13 cellular contexts compared by ENCODE assay signal in genomic region chr4:7910721-7911015, GRCh38. TPM values are rescaled to one million over a fixed set of nuclear protein-coding genes. Genes with fewer than 3 reads are reported as not detected.
DNase-seq lines count a peak whose midpoint lies in the region; FAIRE-seq and TF ChIP-seq lines count a peak whose summit lies in the region.
"Had no signal": no experiment of that assay in that cellular context is flagged by ENCODE, and none has a peak within 500 bp of the region (broad histone marks: within the 10 kb centered on the region; RNA-seq: fewer than 3 reads in every experiment).

No MANE protein-coding gene starts in this region.

- no peak overlapping the region for H3K4me3 ChIP-seq in BLaER1
- peak overlapping the region; percentile 12 for H3K4me3 ChIP-seq in astrocyte (ENCODE audit: insufficient read depth, low read depth, low read length)
- H3K4me3 ChIP-seq in iPS-15b (ENCODE audit: low read depth, low read length) = peak overlapping the region; percentile 27
- peak overlapping the region; percentile 25 for H3K4me3 ChIP-seq in skeletal muscle cell (ENCODE audit: low read depth, low read length)
- H3K4me3 ChIP-seq: SJSA1 had no signal

- H3K4me2 ChIP-seq in BLaER1 = peak overlapping the region; percentile 42; the same call in 1 of the 2 replicates
- peak overlapping the region; percentile 63 for H3K4me2 ChIP-seq in astrocyte (ENCODE audit: low read length)

- H3K27me3 Mint-ChIP-seq in astrocyte (ENCODE audit: low read depth, unreplicated experiment) = no peaks in the 10 kb centered on the region
- H3K27me3 Mint-ChIP-seq in activated T-helper 1 cell treated with anti-CD3 and anti-CD28 coated beads, Interleukin-12 subunit alpha, Interleukin-12 subunit beta, Interleukin-2, Interleukin-4 antibody, amounts not matched to agents 30 ng/mL and 10 ng/mL and 1 ng/mL, durations not matched to agents 14 hours and 24 hours and 36 hours (ENCODE audit: insufficient read depth) = peaks cover 5% of the 10 kb centered on the region
- H3K27me3 Mint-ChIP-seq: activated CD4-positive, alpha-beta T cell treated with anti-CD3 and anti-CD28 coated beads for 36 hours had no signal

- peaks cover 65% of the 10 kb centered on the region for H3K4me1 Mint-ChIP-seq in astrocyte (ENCODE audit: low read depth, unreplicated experiment)
- H3K4me1 Mint-ChIP-seq in activated T-helper 1 cell treated with anti-CD3 and anti-CD28 coated beads, Interleukin-12 subunit alpha, Interleukin-12 subunit beta, Interleukin-2, Interleukin-4 antibody, amounts not matched to agents 30 ng/mL and 10 ng/mL and 1 ng/mL, durations not matched to agents 14 hours and 24 hours and 36 hours (ENCODE audit: low read depth) = peaks cover 36% of the 10 kb centered on the region

- H3K27ac Mint-ChIP-seq in astrocyte (ENCODE audit: unreplicated experiment) = peak overlapping the region; percentile 99
- no peak overlapping the region for H3K27ac Mint-ChIP-seq in activated T-helper 1 cell treated with anti-CD3 and anti-CD28 coated beads, Interleukin-12 subunit alpha, Interleukin-12 subunit beta, Interleukin-2, Interleukin-4 antibody, amounts not matched to agents 30 ng/mL and 10 ng/mL and 1 ng/mL, durations not matched to agents 14 hours and 24 hours and 36 hours
- H3K27ac Mint-ChIP-seq: activated CD4-positive, alpha-beta T cell treated with anti-CD3 and anti-CD28 coated beads for 36 hours had no signal

- H3K9me3 Mint-ChIP-seq in astrocyte (ENCODE audit: unreplicated experiment) = no peaks in the 10 kb centered on the region
- H3K9me3 Mint-ChIP-seq in activated T-helper 1 cell treated with anti-CD3 and anti-CD28 coated beads, Interleukin-12 subunit alpha, Interleukin-12 subunit beta, Interleukin-2, Interleukin-4 antibody, amounts not matched to agents 30 ng/mL and 10 ng/mL and 1 ng/mL, durations not matched to agents 14 hours and 24 hours and 36 hours = no peaks in the 10 kb centered on the region

- H3K27me3 ChIP-seq in BLaER1 (no peaks in the 10 kb centered on the region), astrocyte (ENCODE audit: insufficient read depth, low read length) (no peaks in the 10 kb centered on the region), iPS-15b (ENCODE audit: control insufficient read depth, insufficient read depth, low read length) (no peaks in the 10 kb centered on the region)
- H3K27me3 ChIP-seq: SJSA1 had no signal

- H3K4me3 Mint-ChIP-seq in astrocyte (ENCODE audit: unreplicated experiment) = peak overlapping the region; percentile 36
- H3K4me3 Mint-ChIP-seq in activated T-helper 1 cell treated with anti-CD3 and anti-CD28 coated beads, Interleukin-12 subunit alpha, Interleukin-12 subunit beta, Interleukin-2, Interleukin-4 antibody, amounts not matched to agents 30 ng/mL and 10 ng/mL and 1 ng/mL, durations not matched to agents 14 hours and 24 hours and 36 hours = no peak overlapping the region
- H3K4me3 Mint-ChIP-seq: activated CD4-positive, alpha-beta T cell treated with anti-CD3 and anti-CD28 coated beads for 36 hours had no signal

- no peak overlapping the region for H2AFZ ChIP-seq in astrocyte (ENCODE audit: low read depth, low read length)

- peaks cover 22% of the 10 kb centered on the region; the same call in 1 of the 2 replicates for H4K20me1 ChIP-seq in BLaER1
- peaks cover 79% of the 10 kb centered on the region for H4K20me1 ChIP-seq in astrocyte (ENCODE audit: insufficient read depth, low read length)

- peaks cover 13% of the 10 kb centered on the region for H3K36me3 Mint-ChIP-seq in astrocyte (ENCODE audit: low read depth, unreplicated experiment)
- no peaks in the 10 kb centered on the region for H3K36me3 Mint-ChIP-seq in activated T-helper 1 cell treated with anti-CD3 and anti-CD28 coated beads, Interleukin-12 subunit alpha, Interleukin-12 subunit beta, Interleukin-2, Interleukin-4 antibody, amounts not matched to agents 30 ng/mL and 10 ng/mL and 1 ng/mL, durations not matched to agents 14 hours and 24 hours and 36 hours (ENCODE audit: low read depth)

- H3K36me3 ChIP-seq in BLaER1 (no peaks in the 10 kb centered on the region), astrocyte (ENCODE audit: insufficient read depth, low read length) (peaks cover 3% of the 10 kb centered on the region), iPS-15b (ENCODE audit: control insufficient read depth, insufficient read depth, low read length) (peaks cover 3% of the 10 kb centered on the region)

- H3K79me2 ChIP-seq in astrocyte (ENCODE audit: insufficient read depth, low read length) = peaks cover 100% of the 10 kb centered on the region

- no peak for DNase-seq in astrocyte (ENCODE audit: low read depth)
- no peak for DNase-seq in skeletal muscle cell (ENCODE audit: low read depth)
- DNase-seq in activated T-helper 1 cell treated with anti-CD3 and anti-CD28 coated beads, Interleukin-12 subunit alpha, Interleukin-12 subunit beta, Interleukin-2, Interleukin-4 antibody, amounts not matched to agents 30 ng/mL and 10 ng/mL and 1 ng/mL, durations not matched to agents 14 hours and 24 hours and 36 hours (ENCODE audit: low spot score) = no peak
- no peak for DNase-seq in A172 (ENCODE audit: low spot score)
- DNase-seq in NK-92 treated with Interleukin-12 subunit alpha and Interleukin-12 subunit beta, amount 100 ng/mL, for 24 hours (lab: John Stamatoyannopoulos, UW) = no peak
- no peak for DNase-seq in stimulated activated CD4-positive, alpha-beta T cell treated with anti-CD3 and anti-CD28 coated beads, Interleukin-15, amount 100 ng/mL, for 24 hours
- DNase-seq: activated CD4-positive, alpha-beta T cell treated with anti-CD3 and anti-CD28 coated beads for 36 hours; NCI-H446 treated with DMSO at 0.1 percent for 48 hours had no signal

- H3K27ac ChIP-seq in BLaER1 (no peak overlapping the region), astrocyte (ENCODE audit: low read depth, low read length) (peak overlapping the region; percentile 94)
- H3K27ac ChIP-seq: C4-2B, SJSA1 had no signal

- TF ChIP-seq CTCF in astrocyte (IDR thresholded peaks at IDR 0.05; ENCODE audit: insufficient read depth, low read depth, low read length) = no peak

- H3K9me3 ChIP-seq in BLaER1 (peaks cover 4% of the 10 kb centered on the region; the same call in 1 of the 2 replicates), astrocyte (ENCODE audit: insufficient read depth, low read depth, low read length) (no peaks in the 10 kb centered on the region), iPS-15b (ENCODE audit: control insufficient read depth, insufficient read depth, low read length) (no peaks in the 10 kb centered on the region)
- H3K9me3 ChIP-seq: SJSA1 had no signal

- no peak for FAIRE-seq in astrocyte (lab: Jason Lieb, UNC)
- FAIRE-seq: islet of Langerhans had no signal

- H3K4me1 ChIP-seq in BLaER1 = peaks cover 46% of the 10 kb centered on the region
- peaks cover 55% of the 10 kb centered on the region for H3K4me1 ChIP-seq in astrocyte (ENCODE audit: insufficient read depth, low read length)
- H3K4me1 ChIP-seq in iPS-15b (ENCODE audit: control insufficient read depth, insufficient read depth, low read length) = peaks cover 34% of the 10 kb centered on the region

- intact Hi-C loops in activated T-helper 1 cell treated with anti-CD3 and anti-CD28 coated beads, Interleukin-12 subunit alpha, Interleukin-12 subunit beta, Interleukin-2, Interleukin-4 antibody, amounts not matched to agents 30 ng/mL and 10 ng/mL and 1 ng/mL, durations not matched to agents 14 hours and 24 hours and 36 hours (cut with micrococcal nuclease) = no loop called here

- H3K9ac ChIP-seq in BLaER1 (no peak overlapping the region), astrocyte (ENCODE audit: low read length) (peak overlapping the region; percentile 73), iPS-15b (ENCODE audit: low read depth, low read length) (no peak overlapping the region)

RNA-seq across cellular contexts. Expression of gene AFAP1, which starts 29.0 kb away (rescaled TPM):
- total RNA-seq in astrocyte = 62.7 and 67.9 TPM in 2 replicates
- 48.3 and 48.4 TPM in 2 replicates for total RNA-seq in activated T-helper 1 cell treated with anti-CD3 and anti-CD28 coated beads, Interleukin-12 subunit alpha, Interleukin-12 subunit beta, Interleukin-2, Interleukin-4 antibody, amounts not matched to agents 30 ng/mL and 10 ng/mL and 1 ng/mL, durations not matched to agents 14 hours and 24 hours and 36 hours
- 29.9 and 32.9 TPM in 2 replicates for total RNA-seq in A172 (2014; rRNA removed; shearing (Covaris generic))
